Comparison of ENCODE assay signal across 24 cellular contexts in the genomic region with DNA sequence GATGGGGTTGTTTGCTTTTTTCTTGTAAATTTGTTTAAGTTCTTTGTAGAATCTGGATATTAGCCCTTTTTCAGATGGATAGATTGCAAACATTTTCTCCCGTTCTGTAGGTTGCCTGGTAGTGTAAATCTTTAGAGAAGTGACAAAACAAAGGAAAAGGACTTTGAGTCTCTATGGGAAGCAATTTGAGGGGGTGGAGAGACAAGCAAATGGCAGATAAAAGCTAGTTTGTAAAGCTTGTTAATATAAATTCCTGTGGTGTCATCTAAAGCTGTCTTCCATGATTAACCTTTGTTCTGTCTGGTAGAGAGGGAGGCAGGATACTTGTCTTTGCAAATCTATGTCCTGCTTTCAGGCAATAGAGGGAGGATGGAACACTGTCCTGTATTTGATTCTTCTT. TPM values are rescaled to one million over a fixed set of nuclear protein-coding genes. Genes with fewer than 3 reads are reported as not detected.
A peak's percentile ranks its signal among the peaks of the same experiment; 100 is the strongest.
DNase-seq lines count a peak whose midpoint lies in the region; ATAC-seq, FAIRE-seq and TF ChIP-seq lines count a peak whose summit lies in the region.
"Had no signal": no experiment of that assay in that cellular context is flagged by ENCODE, and none has a peak within 500 bp of the region (broad histone marks: within the 10 kb centered on the region; RNA-seq: fewer than 3 reads in every experiment).

No MANE protein-coding gene starts in this region.

- H3K27ac Mint-ChIP-seq in endodermal cell (no peak overlapping the region), nephron (peak overlapping the region in 2 of 3 experiments; percentile 41 to 76)
- H3K27ac Mint-ChIP-seq: CD14-positive monocyte; CD4-positive, alpha-beta T cell; CD8-positive, alpha-beta memory T cell; HFFc6 had no signal

- peaks cover 0 to 19% of the 10 kb centered on the region in 2 experiments; a peak in 4 of 5 replicates for H3K27me3 ChIP-seq in HepG2 (ENCODE audit: control insufficient read depth in 1 of 2, insufficient read depth in 2 of 2, low read length in 2 of 2)
- H3K27me3 ChIP-seq in right lobe of liver = no peaks in the 10 kb centered on the region
- H3K27me3 ChIP-seq in endodermal cell (ENCODE audit: control insufficient read depth, insufficient read depth, low read length, poor library complexity, severe bottlenecking) = no peaks in the 10 kb centered on the region
- H3K27me3 ChIP-seq: BE2C; BLaER1 treated with 17β-estradiol and CSF1 and Interleukin-3, amounts not matched to agents 10 nM and 100 nM had no signal

- peak; percentile 79 for FAIRE-seq in HepG2 (lab: Jason Lieb, UNC)
- FAIRE-seq: A204.1, G401.6, GM12892, H54 had no signal

- H3K27ac ChIP-seq in HepG2 (ENCODE audit: extremely low read length, insufficient read depth, low read length) (no peak overlapping the region), right lobe of liver (no peak overlapping the region), endodermal cell (ENCODE audit: low read depth, low read length) (no peak overlapping the region)
- H3K27ac ChIP-seq: 22Rv1; BLaER1 treated with 17β-estradiol and CSF1 and Interleukin-3, amounts not matched to agents 10 nM and 100 nM had no signal

- H3K4me2 ChIP-seq in HepG2 (ENCODE audit: low read depth, low read length) = peak overlapping the region; percentile 15; the same call in 1 of the 2 replicates
- H3K4me2 ChIP-seq: BLaER1 treated with 17β-estradiol and CSF1 and Interleukin-3, amounts not matched to agents 10 nM and 100 nM had no signal

- H3K4me1 ChIP-seq in HepG2 (ENCODE audit: insufficient read depth, low read length) (peaks cover 15% of the 10 kb centered on the region), right lobe of liver (no peaks in the 10 kb centered on the region), endodermal cell (ENCODE audit: control insufficient read depth, insufficient read depth, low read length) (no peaks in the 10 kb centered on the region)
- H3K4me1 ChIP-seq: BE2C; BLaER1 treated with 17β-estradiol and CSF1 and Interleukin-3, amounts not matched to agents 10 nM and 100 nM; HAP-1 had no signal

- DNase-seq in HepG2 (ENCODE audit: low spot score) (peak; percentile 85), right lobe of liver (no peak), endodermal cell (no peak), GM19238 (ENCODE audit: insufficient read length, low spot score) (no peak)
- DNase-seq: ACHN; AML-193; BE2C; CD4-positive, alpha-beta T cell; CD8-positive, alpha-beta memory T cell; COR-L47; DMS153; DND-41; GOT3; HFFc6 had no signal

- TF ChIP-seq POLR2A in HepG2 (IDR thresholded peaks at IDR 0.05; ENCODE audit: insufficient read depth in 1 of 2, low read depth in 2 of 2, low read length in 2 of 2) (no peak), right lobe of liver (IDR thresholded peaks at IDR 0.05) (no peak)

- no peak for TF ChIP-seq CTCF in HepG2 (CRISPR knock-in tag; IDR thresholded peaks at IDR 0.05)
- TF ChIP-seq CTCF in right lobe of liver (IDR thresholded peaks at IDR 0.05) = no peak
- TF ChIP-seq CTCF in endodermal cell (conservative IDR thresholded peaks at IDR 0.05) = no peak
- no peak for TF ChIP-seq CTCF in nephron (IDR thresholded peaks at IDR 0.05; ENCODE audit: unreplicated experiment in 3 of 3)

- H3K9me3 ChIP-seq in HepG2 (ENCODE audit: low read length) = no peaks in the 10 kb centered on the region
- no peaks in the 10 kb centered on the region for H3K9me3 ChIP-seq in right lobe of liver
- no peaks in the 10 kb centered on the region for H3K9me3 ChIP-seq in endodermal cell (ENCODE audit: control insufficient read depth, low read length)
- H3K9me3 ChIP-seq: BE2C, HAP-1 had no signal

- peaks cover 7% of the 10 kb centered on the region for H3K27me3 Mint-ChIP-seq in endodermal cell (ENCODE audit: insufficient read depth)
- H3K27me3 Mint-ChIP-seq in nephron (ENCODE audit: low read depth) = peaks cover 4% of the 10 kb centered on the region

- WGBS in HepG2 (ENCODE audit: low lambda C conversion rate) = 0% methylated on average over 1 of the region's 1 CpG
- WGBS in right lobe of liver (ENCODE audit: insufficient coverage, low coverage, low lambda C conversion rate, missing lambda C conversion rate) = 33% methylated on average over 1 of the region's 1 CpG
- 30 to 50% methylated on average over 1 of the region's 1 CpG for WGBS in endodermal cell (ENCODE audit: insufficient coverage in 1 of 2, insufficient read length in 1 of 2), 2 experiments

- in situ Hi-C loops in HepG2 (cut with HindIII; ENCODE audit: extremely low pct_ligation_motif_present, low pct_unique_long_range_greater_than_20kb) = no loop called here

- TF ChIP-seq EP300 in HepG2 (IDR thresholded peaks at IDR 0.05; ENCODE audit: low read depth in 2 of 2, low read length in 2 of 2) (peak in 1 of 2 experiments; percentile 22; a peak in 1 of 4 replicates), HepG2 (CRISPR knock-in tag; IDR thresholded peaks at IDR 0.05; ENCODE audit: borderline replicate concordance) (no peak)

- no peaks in the 10 kb centered on the region for H4K20me1 ChIP-seq in HepG2 (ENCODE audit: insufficient read depth, low read length)
- H4K20me1 ChIP-seq: BLaER1 treated with 17β-estradiol and CSF1 and Interleukin-3, amounts not matched to agents 10 nM and 100 nM had no signal

- H3K4me3 ChIP-seq in HepG2 (replicated peaks in 1 of 3; ENCODE audit: insufficient read depth in 1 of 3, low read depth in 2 of 3, low read length in 3 of 3) = no peak overlapping the region
- H3K4me3 ChIP-seq in right lobe of liver = no peak overlapping the region
- H3K4me3 ChIP-seq in endodermal cell (ENCODE audit: low read length) = peak overlapping the region; percentile 59
- H3K4me3 ChIP-seq: BLaER1 treated with 17β-estradiol and CSF1 and Interleukin-3, amounts not matched to agents 10 nM and 100 nM; HAP-1 had no signal

- intact Hi-C loops in HepG2 (cut with micrococcal nuclease; ENCODE audit: unreplicated experiment) (no loop called here), right lobe of liver (cut with DNase I) (no loop called here)

- no peak overlapping the region for H2AFZ ChIP-seq in HepG2 (ENCODE audit: low read length)

- H3K9me3 Mint-ChIP-seq in endodermal cell (peaks cover 7% of the 10 kb centered on the region), nephron (peaks cover 18% of the 10 kb centered on the region)
- H3K9me3 Mint-ChIP-seq: HFFc6 had no signal

- no peaks in the 10 kb centered on the region for H3K36me3 ChIP-seq in HepG2 (replicated peaks in 1 of 2; ENCODE audit: control insufficient read depth in 1 of 2, insufficient read depth in 2 of 2, low read length in 2 of 2)
- no peaks in the 10 kb centered on the region for H3K36me3 ChIP-seq in right lobe of liver
- no peaks in the 10 kb centered on the region for H3K36me3 ChIP-seq in endodermal cell (ENCODE audit: control insufficient read depth, insufficient read depth, low read length)
- H3K36me3 ChIP-seq: BE2C; BLaER1 treated with 17β-estradiol and CSF1 and Interleukin-3, amounts not matched to agents 10 nM and 100 nM; HAP-1 had no signal

- H3K36me3 Mint-ChIP-seq in endodermal cell (ENCODE audit: low read depth) (no peaks in the 10 kb centered on the region), nephron (ENCODE audit: low read depth) (no peaks in the 10 kb centered on the region)
- H3K36me3 Mint-ChIP-seq: CD14-positive monocyte; CD8-positive, alpha-beta memory T cell had no signal

- TF ChIP-seq RAD21 in HepG2 (CRISPR knock-in tag; IDR thresholded peaks at IDR 0.05) = no peak

- H3K9ac ChIP-seq in HepG2 (ENCODE audit: insufficient read depth, low read depth, low read length) (no peak overlapping the region), endodermal cell (ENCODE audit: extremely low read depth, low read length, poor library complexity, severe bottlenecking) (no peak overlapping the region)
- H3K9ac ChIP-seq: BLaER1 treated with 17β-estradiol and CSF1 and Interleukin-3, amounts not matched to agents 10 nM and 100 nM had no signal

- no peaks in the 10 kb centered on the region for H3K79me2 ChIP-seq in HepG2 (ENCODE audit: insufficient read depth, low read length)

- H3K4me1 Mint-ChIP-seq in endodermal cell (peaks cover 8% of the 10 kb centered on the region), nephron (peaks cover 11% of the 10 kb centered on the region)
- H3K4me1 Mint-ChIP-seq: CD14-positive monocyte; CD8-positive, alpha-beta memory T cell had no signal

- POLR2A ChIA-PET in HepG2 (lab: Yijun Ruan, JAX) = no interaction called here

- no TSS peak for BruUV-seq in HepG2 (replicated peaks; lab: Mats Ljungman, UMichigan)

- ATAC-seq in HepG2 = peak; percentile 79
- no peak for ATAC-seq in right lobe of liver
- no peak for ATAC-seq in HG03457 (IDR thresholded peaks at IDR 0.05; ENCODE audit: unreplicated experiment)

- CTCF ChIA-PET in HepG2 (lab: Yijun Ruan, JAX; ENCODE audit: low intra/inter-chr PET ratio, low total read pairs) = no interaction called here

- no peak overlapping the region for H3K4me3 Mint-ChIP-seq in endodermal cell
- no peak overlapping the region for H3K4me3 Mint-ChIP-seq in nephron
- H3K4me3 Mint-ChIP-seq: CD14-positive monocyte; CD4-positive, alpha-beta T cell; CD8-positive, alpha-beta memory T cell; HFFc6 had no signal

RNA-seq across cellular contexts. Expression of a gene that starts 40.6 kb away (rescaled TPM):
- total RNA-seq in HepG2 (2016; rRNA removed; fragmentation: Illumina TruSeq; extraction: Trizol) (0.09 and 0.11 TPM in 2 replicates), right lobe of liver (not detected), endodermal cell (1 to 10 TPM in 1 of 2 donors, under 1 TPM in 1; 0.22 to 1.3 TPM)
- 0.09 and 0.10 TPM in 2 replicates for total RNA-seq in HepG2 (2016; cell fraction: cytosol; rRNA removed; fragmentation: Illumina TruSeq; extraction: Trizol; ENCODE audit: low read depth)
- total RNA-seq in HepG2 (2016; cell fraction: insoluble cytoplasmic fraction; rRNA removed; fragmentation: Illumina TruSeq; extraction: Trizol) = 0.09 TPM in 2 replicates
- 0.17 and 0.19 TPM in 2 replicates for total RNA-seq in HepG2 (2016; cell fraction: membrane; rRNA removed; fragmentation: Illumina TruSeq; extraction: Trizol)
- not detected in 2 replicates for total RNA-seq in HepG2 (2016; cell fraction: nucleus; rRNA removed; fragmentation: Illumina TruSeq; extraction: Trizol)
- polyA plus RNA-seq in HepG2 (2011; rRNA removed) = 0.09 and 0.17 TPM in 2 replicates
- 0.14 and 0.19 TPM in 2 replicates for polyA plus RNA-seq in HepG2 (2011; cell fraction: cytosol; rRNA removed)
- polyA plus RNA-seq in HepG2 (2011; cell fraction: nucleus; rRNA removed) = 0.07 and 0.21 TPM in 2 replicates
- polyA plus RNA-seq in HepG2 (2012) = 0.08 and 0.12 TPM in 2 replicates
- polyA plus RNA-seq in HepG2 (2016; cell fraction: cytosol; fragmentation: Illumina TruSeq; extraction: Trizol; ENCODE audit: low read depth) = 0.12 and 0.14 TPM in 2 replicates
- 0.09 TPM in 1 of 2 replicates, not detected in the other for polyA plus RNA-seq in HepG2 (2016; cell fraction: insoluble cytoplasmic fraction; fragmentation: Illumina TruSeq; extraction: Trizol; ENCODE audit: low read depth)
- 0.17 and 0.26 TPM in 2 replicates for polyA plus RNA-seq in HepG2 (2016; cell fraction: membrane; fragmentation: Illumina TruSeq; extraction: Trizol; ENCODE audit: low read depth)
- polyA plus RNA-seq in HepG2 (2016; cell fraction: nucleus; fragmentation: Illumina TruSeq; extraction: Trizol; ENCODE audit: insufficient read depth, low read depth) = not detected in 2 replicates
- polyA minus RNA-seq in HepG2 (2011; rRNA and poly(A)+ RNA removed; ENCODE audit: low replicate concordance) = 0.22 TPM in 1 of 2 replicates, not detected in the other
- not detected in 2 replicates for polyA minus RNA-seq in HepG2 (2011; cell fraction: cytosol; rRNA and poly(A)+ RNA removed)
- not detected in 2 replicates for polyA minus RNA-seq in HepG2 (2011; cell fraction: nucleus; rRNA and poly(A)+ RNA removed)
- polyA plus RNA-seq in endodermal cell (2013, experiment 1 of 2) = 40.5 TPM
- polyA plus RNA-seq in endodermal cell (2013, experiment 2 of 2) = 38.6 TPM
- total RNA-seq: CD4-positive, alpha-beta T cell; CD8-positive, alpha-beta memory T cell; HFFc6 had no signal
- polyA plus RNA-seq: CD14-positive monocyte; CD8-positive, alpha-beta memory T cell had no signal
